16 cellular contexts compared by ENCODE assay signal in genomic region chr16:49018259-49018931, GRCh38.
DNase-seq lines count a peak whose midpoint lies in the region; ATAC-seq, FAIRE-seq and TF ChIP-seq lines count a peak whose summit lies in the region.
"Had no signal": no experiment of that assay in that cellular context is flagged by ENCODE, and none has a peak within 500 bp of the region (broad histone marks: within the 10 kb centered on the region; RNA-seq: fewer than 3 reads in every experiment).

No MANE protein-coding gene starts in this region.

- no peak for TF ChIP-seq EP300 in A549 (IDR thresholded peaks at IDR 0.05)

- H3K27ac ChIP-seq in A549 (no peak overlapping the region), WERI-Rb-1 (peak overlapping the region; percentile 48)
- H3K27ac ChIP-seq: HL-60 had no signal

- no peaks in the 10 kb centered on the region for H3K27me3 Mint-ChIP-seq in nephron progenitor cell (ENCODE audit: low read depth, poor library complexity)

- ATAC-seq in A549: no peak
- no peak for ATAC-seq in HG03039 (IDR thresholded peaks at IDR 0.05; ENCODE audit: unreplicated experiment)
- ATAC-seq: GM12878 had no signal

- POLR2A ChIA-PET in A549 (lab: Yijun Ruan, JAX): no interaction called here

- no peaks in the 10 kb centered on the region for H3K36me3 ChIP-seq in WERI-Rb-1
- H3K36me3 ChIP-seq: HAP-1 had no signal

- no peak overlapping the region for H3K4me3 ChIP-seq in A549
- H3K4me3 ChIP-seq in WERI-Rb-1 (ENCODE audit: low read depth, low read length): no peak overlapping the region
- H3K4me3 ChIP-seq: GM12878, HAP-1 had no signal

- no peak for TF ChIP-seq RAD21 in A549 (conservative IDR thresholded peaks at IDR 0.05 in 1 of 2, IDR thresholded peaks at IDR 0.05 in 1 of 2)

- no peaks in the 10 kb centered on the region for H3K4me1 ChIP-seq in A549

- H3K4me3 Mint-ChIP-seq in nephron progenitor cell: peak overlapping the region; percentile 76
- H3K4me3 Mint-ChIP-seq: B cell; CD4-positive, alpha-beta T cell had no signal

- TF ChIP-seq CTCF in A549 (IDR thresholded peaks at IDR 0.05): no peak
- TF ChIP-seq CTCF in WERI-Rb-1 (IDR thresholded peaks at IDR 0.05; ENCODE audit: low read depth, low read length): no peak
- TF ChIP-seq CTCF in nephron progenitor cell (IDR thresholded peaks at IDR 0.05): no peak

- CTCF ChIA-PET in A549 (lab: Yijun Ruan, JAX): interaction anchor here (1.2 kb wide), 1 partner anchor 29 kb away, joined by 3 read pairs; no protein-coding TSS in a partner anchor

- no peak overlapping the region for H3K27ac Mint-ChIP-seq in nephron progenitor cell
- H3K27ac Mint-ChIP-seq: B cell; CD4-positive, alpha-beta T cell had no signal

- H3K4me2 ChIP-seq in A549: no peak overlapping the region

- FAIRE-seq in A549 (lab: Jason Lieb, UNC): no peak
- FAIRE-seq: GM12878 had no signal

- peaks cover 54% of the 10 kb centered on the region for H3K4me1 Mint-ChIP-seq in nephron progenitor cell
- H3K4me1 Mint-ChIP-seq: B cell had no signal

- no peaks in the 10 kb centered on the region for H3K9me3 Mint-ChIP-seq in nephron progenitor cell
- H3K9me3 Mint-ChIP-seq: CD4-positive, alpha-beta T cell had no signal

- TF ChIP-seq POLR2A in A549 (IDR thresholded peaks at IDR 0.05; ENCODE audit: low read length): no peak

- H3K27me3 ChIP-seq in WERI-Rb-1 (ENCODE audit: insufficient read depth, low read depth, severe bottlenecking): no peaks in the 10 kb centered on the region

- H3K36me3 Mint-ChIP-seq in nephron progenitor cell (ENCODE audit: low read depth): no peaks in the 10 kb centered on the region

- DNase-seq in A549 (ENCODE audit: low read depth in 1 of 2, low spot score in 1 of 2): no peak
- DNase-seq in WERI-Rb-1: no peak
- DNase-seq in ecto neural progenitor cell (ENCODE audit: low spot score): peak; percentile 19
- no peak for DNase-seq in nephron progenitor cell
- DNase-seq in activated CD4-positive, alpha-beta T cell treated with anti-CD3 and anti-CD28 coated beads, Interleukin-2, amount 50 U/mL, for 48 hours: no peak
- DNase-seq in GF-D8 (lab: John Stamatoyannopoulos, UW): no peak
- DNase-seq in NCI-H146 (lab: John Stamatoyannopoulos, UW): no peak
- DNase-seq: CD4-positive, alpha-beta T cell; DND-41; GOT3; KG1 had no signal

- WGBS in A549 (ENCODE audit: missing lambda C conversion rate): 21% methylated on average over 3 of the region's 3 CpGs

- H3K9me3 ChIP-seq in A549 (no peaks in the 10 kb centered on the region), WERI-Rb-1 (ENCODE audit: severe bottlenecking) (no peaks in the 10 kb centered on the region)
- H3K9me3 ChIP-seq: HAP-1 had no signal

TF ChIP-seq in A549, 52 proteins besides CTCF, POLR2A, EP300 and RAD21:
- TF ChIP-seq MAX (IDR thresholded peaks at IDR 0.05) (no peak), KDM5A (IDR thresholded peaks at IDR 0.05) (no peak), MAZ (IDR thresholded peaks at IDR 0.05; ENCODE audit: borderline replicate concordance, low read depth, low read length) (no peak), MAFK (IDR thresholded peaks at IDR 0.05; ENCODE audit: partially characterized antibody) (peak; percentile 86), ESRRA (IDR thresholded peaks at IDR 0.05; ENCODE audit: borderline replicate concordance, low read length) (peak; percentile 72; the same call in 1 of the 2 replicates)
